23 cellular contexts compared by ENCODE assay signal in the genomic region with DNA sequence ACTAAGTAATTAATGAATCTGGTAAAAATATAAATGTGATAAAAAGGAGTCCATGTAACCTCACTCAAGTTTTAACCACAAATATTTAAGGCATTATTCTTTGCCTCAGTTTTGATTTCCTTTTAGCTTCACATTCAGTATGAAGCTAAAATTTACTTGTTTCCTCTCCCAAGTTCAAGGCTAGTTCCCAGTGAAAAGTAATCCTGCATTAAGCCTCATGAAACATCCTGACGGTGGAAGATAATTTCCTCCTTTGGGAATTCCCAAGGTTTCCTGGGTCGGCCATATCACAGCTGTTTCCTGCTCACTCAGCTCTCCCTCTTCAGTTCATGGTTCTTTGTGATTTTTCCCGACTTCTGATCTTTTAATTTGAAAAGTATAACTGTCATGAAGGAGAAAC.
"Had no signal": no experiment of that assay in that cellular context is flagged by ENCODE, and none has a peak within 500 bp of the region (broad histone marks: within the 10 kb centered on the region; RNA-seq: fewer than 3 reads in every experiment).

No MANE protein-coding gene starts in this region.

- H3K36me3 ChIP-seq: left lung, ovary, stomach, WERI-Rb-1 had no signal

- H3K27me3 ChIP-seq: left lung, ovary, stomach, testis had no signal

- H3K27ac ChIP-seq: epithelial cell of prostate, left lung, ovary, psoas muscle, skin epidermis, stomach, testis, WERI-Rb-1 had no signal

- FAIRE-seq: frontal cortex had no signal

- H3K4me3 Mint-ChIP-seq: activated naive CD8-positive, alpha-beta T cell; activated T-helper 1 cell treated with anti-CD3 and anti-CD28 coated beads, Interleukin-12 subunit alpha, Interleukin-12 subunit beta, Interleukin-2, Interleukin-4 antibody, amounts not matched to agents 30 ng/mL and 10 ng/mL and 1 ng/mL, durations not matched to agents 14 hours and 24 hours and 36 hours; dendritic cell treated with granulocyte-macrophage colony-stimulating factor and Interleukin-4, amounts not matched to agents 40 ng/mL and 50 ng/mL, for 4 days; effector memory CD8-positive, alpha-beta T cell; naive thymus-derived CD4-positive, alpha-beta T cell; T-helper 17 cell; type B pancreatic cell had no signal

- DNase-seq: activated CD4-positive, alpha-beta T cell treated with anti-CD3 and anti-CD28 coated beads, Interleukin-2, amount 50 U/mL, for 48 hours; activated gamma-delta T cell treated with Interleukin-2 at 50 U/mL for 16 hours; activated T-cell treated with anti-CD3 and anti-CD28 coated beads for 4 hours; amniotic stem cell; effector memory CD8-positive, alpha-beta T cell; left lung; mucosa of descending colon; naive thymus-derived CD4-positive, alpha-beta T cell; ovary; psoas muscle; right cardiac atrium; stimulated activated CD4-positive, alpha-beta T cell treated with anti-CD3 and anti-CD28 coated beads, Interleukin-4, amount 100 ng/mL, for 1 hour; stomach; T-helper 17 cell; testis; WERI-Rb-1 had no signal

- H3K36me3 Mint-ChIP-seq: activated naive CD8-positive, alpha-beta T cell; naive thymus-derived CD4-positive, alpha-beta T cell; type B pancreatic cell had no signal

- ATAC-seq: effector memory CD8-positive, alpha-beta T cell; left lung; mucosa of descending colon; naive thymus-derived CD4-positive, alpha-beta T cell; psoas muscle; right cardiac atrium; T-helper 17 cell had no signal

- H3K4me1 Mint-ChIP-seq: naive thymus-derived CD4-positive, alpha-beta T cell; T-helper 17 cell had no signal

- H3K4me1 ChIP-seq: left lung, psoas muscle, stomach had no signal

- H3K9me3 ChIP-seq: left lung, ovary, psoas muscle, stomach, testis had no signal

- H3K27ac Mint-ChIP-seq: activated naive CD8-positive, alpha-beta T cell; activated T-helper 1 cell treated with anti-CD3 and anti-CD28 coated beads, Interleukin-12 subunit alpha, Interleukin-12 subunit beta, Interleukin-2, Interleukin-4 antibody, amounts not matched to agents 30 ng/mL and 10 ng/mL and 1 ng/mL, durations not matched to agents 14 hours and 24 hours and 36 hours; dendritic cell treated with granulocyte-macrophage colony-stimulating factor and Interleukin-4, amounts not matched to agents 40 ng/mL and 50 ng/mL, for 4 days; effector memory CD8-positive, alpha-beta T cell; naive thymus-derived CD4-positive, alpha-beta T cell; T-helper 17 cell had no signal

- H3K4me3 ChIP-seq: left lung, mucosa of descending colon, ovary, psoas muscle, skin epidermis, stomach, testis had no signal

- H3K27me3 Mint-ChIP-seq: activated naive CD8-positive, alpha-beta T cell; dendritic cell treated with granulocyte-macrophage colony-stimulating factor and Interleukin-4, amounts not matched to agents 40 ng/mL and 50 ng/mL, for 4 days; effector memory CD8-positive, alpha-beta T cell; naive thymus-derived CD4-positive, alpha-beta T cell; T-helper 17 cell; type B pancreatic cell had no signal

- H3K9me3 Mint-ChIP-seq: type B pancreatic cell had no signal
